Comparison of ENCODE assay signal across 1 cellular context in genomic region chr1:183996396-183996795, GRCh38.
TF ChIP-seq lines count a peak whose summit lies in the region.

No MANE protein-coding gene starts in this region.

TF ChIP-seq in K562, 482 proteins besides CTCF, POLR2A, EP300 and RAD21 (continued from another document):
- TF ChIP-seq E2F6 (IDR thresholded peaks at IDR 0.05; ENCODE audit: borderline replicate concordance in 1 of 2, extremely low read depth in 1 of 2, insufficient read depth in 1 of 2, insufficient read length in 1 of 2, low read depth in 1 of 2, low read length in 1 of 2, poor library complexity in 1 of 2, severe bottlenecking in 1 of 2) (peak in 1 of 2 experiments; percentile 49), LCOR (CRISPR knock-in tag; IDR thresholded peaks at IDR 0.05) (no peak), STAT5A (IDR thresholded peaks at IDR 0.05; ENCODE audit: borderline replicate concordance, low read length) (0 out of 2 replicates have a peak, but pooled peaks have one; percentile 3), NR2C1 (IDR thresholded peaks at IDR 0.05) (no peak), NR2C1 (tag; IDR thresholded peaks at IDR 0.05) (peak; percentile 47), NONO (IDR thresholded peaks at IDR 0.05; ENCODE audit: low read depth in 2 of 2, low read length in 1 of 2) (no peak), CTBP1 (IDR thresholded peaks at IDR 0.05; ENCODE audit: borderline replicate concordance) (peak; percentile 78; the same call in 1 of the 2 replicates), NR2C2 (CRISPR knock-in tag; IDR thresholded peaks at IDR 0.05) (no peak), NR2C2 (tag; IDR thresholded peaks at IDR 0.05) (peak; percentile 45; the same call in 1 of the 2 replicates), ZNF24 (IDR thresholded peaks at IDR 0.05) (no peak), TOE1 (IDR thresholded peaks at IDR 0.05; ENCODE audit: borderline replicate concordance) (peak; percentile 65; the same call in 1 of the 2 replicates), TOE1 (CRISPR knock-in tag; IDR thresholded peaks at IDR 0.05; ENCODE audit: borderline replicate concordance, low read depth) (no peak), MITF (IDR thresholded peaks at IDR 0.05) (peak; percentile 68), JUND (IDR thresholded peaks at IDR 0.05; ENCODE audit: borderline replicate concordance, low read depth, low read length) (peak; percentile 56; the same call in 1 of the 2 replicates), JUND (tag; IDR thresholded peaks at IDR 0.05; ENCODE audit: borderline replicate concordance, low read depth, low read length) (no peak), ZNF592 (IDR thresholded peaks at IDR 0.05) (peak; percentile 75), AFF1 (IDR thresholded peaks at IDR 0.05; ENCODE audit: low read depth in 1 of 2, partially characterized antibody in 2 of 2) (peak in 1 of 2 experiments; percentile 49), MEIS2 (IDR thresholded peaks at IDR 0.05; ENCODE audit: partially characterized antibody) (peak; percentile 55), ETV1 (tag; conservative IDR thresholded peaks at IDR 0.05; ENCODE audit: low read depth) (no peak), ZFP1 (CRISPR knock-in tag; IDR thresholded peaks at IDR 0.05) (no peak), CREB3 (tag; conservative IDR thresholded peaks at IDR 0.05; ENCODE audit: low read depth) (0 out of 2 replicates have a peak, but pooled peaks have one; percentile 63), SETDB1 (IDR thresholded peaks at IDR 0.05; ENCODE audit: low read length) (no peak), DPF2 (IDR thresholded peaks at IDR 0.05) (peak; percentile 71), SIN3A (IDR thresholded peaks at IDR 0.05; ENCODE audit: borderline replicate concordance in 2 of 2, control insufficient read depth in 1 of 2, low read depth in 2 of 2, low read length in 2 of 2) (no peak)
- TF ChIP-seq, protein P1, sequence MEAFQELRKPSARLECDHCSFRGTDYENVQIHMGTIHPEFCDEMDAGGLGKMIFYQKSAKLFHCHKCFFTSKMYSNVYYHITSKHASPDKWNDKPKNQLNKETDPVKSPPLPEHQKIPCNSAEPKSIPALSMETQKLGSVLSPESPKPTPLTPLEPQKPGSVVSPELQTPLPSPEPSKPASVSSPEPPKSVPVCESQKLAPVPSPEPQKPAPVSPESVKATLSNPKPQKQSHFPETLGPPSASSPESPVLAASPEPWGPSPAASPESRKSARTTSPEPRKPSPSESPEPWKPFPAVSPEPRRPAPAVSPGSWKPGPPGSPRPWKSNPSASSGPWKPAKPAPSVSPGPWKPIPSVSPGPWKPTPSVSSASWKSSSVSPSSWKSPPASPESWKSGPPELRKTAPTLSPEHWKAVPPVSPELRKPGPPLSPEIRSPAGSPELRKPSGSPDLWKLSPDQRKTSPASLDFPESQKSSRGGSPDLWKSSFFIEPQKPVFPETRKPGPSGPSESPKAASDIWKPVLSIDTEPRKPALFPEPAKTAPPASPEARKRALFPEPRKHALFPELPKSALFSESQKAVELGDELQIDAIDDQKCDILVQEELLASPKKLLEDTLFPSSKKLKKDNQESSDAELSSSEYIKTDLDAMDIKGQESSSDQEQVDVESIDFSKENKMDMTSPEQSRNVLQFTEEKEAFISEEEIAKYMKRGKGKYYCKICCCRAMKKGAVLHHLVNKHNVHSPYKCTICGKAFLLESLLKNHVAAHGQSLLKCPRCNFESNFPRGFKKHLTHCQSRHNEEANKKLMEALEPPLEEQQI (IDR thresholded peaks at IDR 0.05), result no peak
